Comparison of ENCODE assay signal across 19 cellular contexts in genomic region chr5:135138116-135138850, GRCh38.
A peak's percentile ranks its signal among the peaks of the same experiment; 100 is the strongest.
DNase-seq lines count a peak whose midpoint lies in the region; ATAC-seq and TF ChIP-seq lines count a peak whose summit lies in the region.
"Had no signal": no experiment of that assay in that cellular context is flagged by ENCODE, and none has a peak within 500 bp of the region (broad histone marks: within the 10 kb centered on the region; RNA-seq: fewer than 3 reads in every experiment).

No MANE protein-coding gene starts in this region.

- H3F3A ChIP-seq in smooth muscle cell (ENCODE audit: low read depth), result peaks cover 12% of the 10 kb centered on the region

- TF ChIP-seq CTCF in smooth muscle cell (IDR thresholded peaks at IDR 0.05; ENCODE audit: borderline replicate concordance, insufficient read depth, poor library complexity, severe bottlenecking), result no peak

- H3K27ac ChIP-seq in smooth muscle cell (ENCODE audit: low read depth), result peak overlapping the region; percentile 86
- H3K27ac ChIP-seq: 22Rv1, lower lobe of right lung, suprapubic skin had no signal

- H3K4me2 ChIP-seq in smooth muscle cell, result peak overlapping the region; percentile 78

- H4K20me1 ChIP-seq in smooth muscle cell (ENCODE audit: low read depth), result no peaks in the 10 kb centered on the region

- DNase-seq in DMS 273 (lab: John Stamatoyannopoulos, UW; ENCODE audit: unreplicated experiment) (peak; percentile 69), DMS 273 treated with DMSO at 0.1 percent for 48 hours (lab: John Stamatoyannopoulos, UW) (no peak), NCI-H226 (peak; percentile 81), fibroblast of gingiva (ENCODE audit: low read depth) (peak; percentile 30), smooth muscle cell (lab: John Stamatoyannopoulos, UW; ENCODE audit: unreplicated experiment) (no peak), A172 (ENCODE audit: low spot score) (no peak)
- DNase-seq: activated CD4-positive, CD25-positive, alpha-beta regulatory T cell; activated naive CD8-positive, alpha-beta T cell treated with anti-CD3 and anti-CD28 coated beads for 36 hours; C1 segment of cervical spinal cord; erythroblast; lower lobe of right lung; naive thymus-derived CD8-positive, alpha-beta T cell; NCI-H1930; NCI-H526 treated with DMSO at 0.1 percent for 48 hours; stimulated activated CD8-positive, alpha-beta memory T cell treated with anti-CD3 and anti-CD28 coated beads, Interleukin-4, amount 100 ng/mL, for 48 hours had no signal

- WGBS in smooth muscle cell (ENCODE audit: low lambda C conversion rate), result 69% methylated on average over 4 of the region's 4 CpGs

- ATAC-seq in GM18867 (IDR thresholded peaks at IDR 0.05; ENCODE audit: unreplicated experiment) (no peak), GM21576 (IDR thresholded peaks at IDR 0.05; ENCODE audit: unreplicated experiment) (no peak)
- ATAC-seq: lower lobe of right lung; naive thymus-derived CD8-positive, alpha-beta T cell had no signal

- no peak overlapping the region for H3K9ac ChIP-seq in smooth muscle cell (ENCODE audit: low read depth)

- no peaks in the 10 kb centered on the region for H3K79me2 ChIP-seq in smooth muscle cell (ENCODE audit: low read depth)

- no peaks in the 10 kb centered on the region for H3K36me3 ChIP-seq in smooth muscle cell (ENCODE audit: low read depth)
- H3K36me3 ChIP-seq: lower lobe of right lung, suprapubic skin had no signal

- H3K27me3 ChIP-seq in smooth muscle cell (ENCODE audit: low read depth), result no peaks in the 10 kb centered on the region
- H3K27me3 ChIP-seq: suprapubic skin had no signal

- H3K4me3 ChIP-seq in smooth muscle cell, result no peak overlapping the region
- H3K4me3 ChIP-seq: lower lobe of right lung, suprapubic skin had no signal

- H3K4me1 ChIP-seq in smooth muscle cell (ENCODE audit: low read depth), result no peaks in the 10 kb centered on the region

- H2AFZ ChIP-seq in smooth muscle cell (ENCODE audit: low read depth), result no peak overlapping the region

- no peaks in the 10 kb centered on the region for H3K9me3 ChIP-seq in smooth muscle cell (replicated peaks; ENCODE audit: low read depth)
- H3K9me3 ChIP-seq: lower lobe of right lung, suprapubic skin had no signal

Comparison
In these comparisons a context has a peak if more than half of its experiments do, and no peak if none do; other contexts are left out.
1. DNase-seq: peak in DMS 273 (single experiment), NCI-H226 (single experiment) and fibroblast of gingiva (single experiment); none in DMS 273 treated with DMSO at 0.1 percent for 48 hours (single experiment), smooth muscle cell (single experiment) and A172 (single experiment).